ENCODE assay signal across 8 cellular contexts in the genomic region with DNA sequence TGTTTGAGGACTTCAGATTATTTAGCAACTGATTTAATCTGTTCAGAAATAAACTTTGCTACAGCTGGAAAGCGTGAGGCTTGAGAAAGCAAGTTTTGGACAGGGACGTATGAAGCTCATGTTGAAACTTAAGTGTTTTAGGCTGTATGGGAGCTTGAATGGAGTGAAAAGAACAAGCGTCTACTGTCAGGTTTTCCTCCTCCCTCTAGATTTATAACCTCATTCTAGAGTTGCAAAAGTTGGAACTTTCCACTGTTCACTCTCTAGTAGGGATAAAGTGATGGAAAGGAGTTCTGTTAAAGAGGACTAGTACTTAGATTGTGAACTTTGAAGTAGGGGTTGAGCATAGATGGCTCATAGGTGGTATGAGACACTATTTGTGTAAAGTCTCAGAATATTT. TPM values are rescaled to one million over a fixed set of nuclear protein-coding genes. Genes with fewer than 3 reads are reported as not detected.
DNase-seq lines count a peak whose midpoint lies in the region; ATAC-seq and TF ChIP-seq lines count a peak whose summit lies in the region.

No MANE protein-coding gene starts in this region.

- DNase-seq in HEK293T (ENCODE audit: extremely low spot score) (no peak), spleen (no peak), iPS-NIHi7 (ENCODE audit: extremely low spot score) (no peak), NCI-H1436 treated with DMSO at 0.1 percent for 48 hours (lab: John Stamatoyannopoulos, UW) (no peak)
- no peak for DNase-seq in activated T-helper 1 cell treated with anti-CD3 and anti-CD28 coated beads, Interleukin-12 subunit alpha, Interleukin-12 subunit beta, Interleukin-2, Interleukin-4 antibody, amounts not matched to agents 30 ng/mL and 10 ng/mL and 1 ng/mL, durations not matched to agents 14 hours and 24 hours and 36 hours (ENCODE audit: low spot score)

- H3K36me3 ChIP-seq in iPS-15b (ENCODE audit: control insufficient read depth, insufficient read depth, low read length) = no peaks in the 10 kb centered on the region
- no peaks in the 10 kb centered on the region for H3K36me3 ChIP-seq in spleen

- POLR2A ChIA-PET in HEK293T (lab: Yijun Ruan, JAX) = interaction anchor here (1.0 to 3.1 kb wide), 7 partner anchors 9 to 172 kb away, joined by 3 to 21 read pairs (median 6); partner anchors contain the start of genes FANCM, FKBP3, KLHL28 and TOGARAM1

- H3K9ac ChIP-seq in iPS-15b (ENCODE audit: low read depth, low read length) = peak overlapping the region; percentile 76

- no peaks in the 10 kb centered on the region for H3K9me3 ChIP-seq in iPS-15b (ENCODE audit: control insufficient read depth, insufficient read depth, low read length)
- H3K9me3 ChIP-seq in spleen = no peaks in the 10 kb centered on the region

- H3K9me3 Mint-ChIP-seq in activated T-helper 1 cell treated with anti-CD3 and anti-CD28 coated beads, Interleukin-12 subunit alpha, Interleukin-12 subunit beta, Interleukin-2, Interleukin-4 antibody, amounts not matched to agents 30 ng/mL and 10 ng/mL and 1 ng/mL, durations not matched to agents 14 hours and 24 hours and 36 hours = no peaks in the 10 kb centered on the region

- 3 to 10% (median 5%) methylated on average over 3 of the region's 3 CpGs for WGBS in spleen, 5 donors

- peak overlapping the region; percentile 97 for H3K4me3 Mint-ChIP-seq in activated T-helper 1 cell treated with anti-CD3 and anti-CD28 coated beads, Interleukin-12 subunit alpha, Interleukin-12 subunit beta, Interleukin-2, Interleukin-4 antibody, amounts not matched to agents 30 ng/mL and 10 ng/mL and 1 ng/mL, durations not matched to agents 14 hours and 24 hours and 36 hours

- H3K4me1 Mint-ChIP-seq in activated T-helper 1 cell treated with anti-CD3 and anti-CD28 coated beads, Interleukin-12 subunit alpha, Interleukin-12 subunit beta, Interleukin-2, Interleukin-4 antibody, amounts not matched to agents 30 ng/mL and 10 ng/mL and 1 ng/mL, durations not matched to agents 14 hours and 24 hours and 36 hours (ENCODE audit: low read depth) = peaks cover 65% of the 10 kb centered on the region

- peak overlapping the region; percentile 95 for H3K27ac Mint-ChIP-seq in activated T-helper 1 cell treated with anti-CD3 and anti-CD28 coated beads, Interleukin-12 subunit alpha, Interleukin-12 subunit beta, Interleukin-2, Interleukin-4 antibody, amounts not matched to agents 30 ng/mL and 10 ng/mL and 1 ng/mL, durations not matched to agents 14 hours and 24 hours and 36 hours

- H3K36me3 Mint-ChIP-seq in activated T-helper 1 cell treated with anti-CD3 and anti-CD28 coated beads, Interleukin-12 subunit alpha, Interleukin-12 subunit beta, Interleukin-2, Interleukin-4 antibody, amounts not matched to agents 30 ng/mL and 10 ng/mL and 1 ng/mL, durations not matched to agents 14 hours and 24 hours and 36 hours (ENCODE audit: low read depth) = peaks cover 20% of the 10 kb centered on the region

- H3K27me3 Mint-ChIP-seq in activated T-helper 1 cell treated with anti-CD3 and anti-CD28 coated beads, Interleukin-12 subunit alpha, Interleukin-12 subunit beta, Interleukin-2, Interleukin-4 antibody, amounts not matched to agents 30 ng/mL and 10 ng/mL and 1 ng/mL, durations not matched to agents 14 hours and 24 hours and 36 hours (ENCODE audit: insufficient read depth) = no peaks in the 10 kb centered on the region

- H3K27me3 ChIP-seq in iPS-15b (ENCODE audit: control insufficient read depth, insufficient read depth, low read length) = no peaks in the 10 kb centered on the region
- H3K27me3 ChIP-seq in spleen (replicated peaks in 1 of 7) = no peaks in the 10 kb centered on the region

- ATAC-seq in HG03159 (IDR thresholded peaks at IDR 0.05; ENCODE audit: unreplicated experiment) = no peak

- intact Hi-C loops in activated T-helper 1 cell treated with anti-CD3 and anti-CD28 coated beads, Interleukin-12 subunit alpha, Interleukin-12 subunit beta, Interleukin-2, Interleukin-4 antibody, amounts not matched to agents 30 ng/mL and 10 ng/mL and 1 ng/mL, durations not matched to agents 14 hours and 24 hours and 36 hours (cut with micrococcal nuclease) = loop anchor here (1.0 kb wide), 1 partner anchor 9 kb away; no protein-coding TSS in a partner anchor
- intact Hi-C loops in spleen (cut with DNase I; ENCODE audit: low total_unique reads) = no loop called here

- peak overlapping the region; percentile 88 for H3K27ac ChIP-seq in 22Rv1
- H3K27ac ChIP-seq in spleen = peak overlapping the region in 5 of 8 donors; percentile 82 to 90 (median 84)

- CTCF ChIA-PET in HEK293T (lab: Yijun Ruan, JAX) = no interaction called here

- H3K4me1 ChIP-seq in iPS-15b (ENCODE audit: control insufficient read depth, insufficient read depth, low read length) = peaks cover 5% of the 10 kb centered on the region
- peaks cover 17 to 65% (median 58%) of the 10 kb centered on the region in 6 donors for H3K4me1 ChIP-seq in spleen

- TF ChIP-seq CTCF in 22Rv1 (IDR thresholded peaks at IDR 0.05) = no peak
- no peak for TF ChIP-seq CTCF in spleen (IDR thresholded peaks at IDR 0.05 in 8 of 11, conservative IDR thresholded peaks at IDR 0.05 in 3 of 11)

- TF ChIP-seq POLR2A in spleen (IDR thresholded peaks at IDR 0.05) = no peak

- H3K4me3 ChIP-seq in iPS-15b (ENCODE audit: low read depth, low read length) (peak overlapping the region; percentile 76), spleen (peak overlapping the region; percentile 57 to 89 (median 72))

TF ChIP-seq in HEK293T, 16 proteins besides CTCF, POLR2A, EP300 and RAD21:
- TF ChIP-seq, protein P1, sequence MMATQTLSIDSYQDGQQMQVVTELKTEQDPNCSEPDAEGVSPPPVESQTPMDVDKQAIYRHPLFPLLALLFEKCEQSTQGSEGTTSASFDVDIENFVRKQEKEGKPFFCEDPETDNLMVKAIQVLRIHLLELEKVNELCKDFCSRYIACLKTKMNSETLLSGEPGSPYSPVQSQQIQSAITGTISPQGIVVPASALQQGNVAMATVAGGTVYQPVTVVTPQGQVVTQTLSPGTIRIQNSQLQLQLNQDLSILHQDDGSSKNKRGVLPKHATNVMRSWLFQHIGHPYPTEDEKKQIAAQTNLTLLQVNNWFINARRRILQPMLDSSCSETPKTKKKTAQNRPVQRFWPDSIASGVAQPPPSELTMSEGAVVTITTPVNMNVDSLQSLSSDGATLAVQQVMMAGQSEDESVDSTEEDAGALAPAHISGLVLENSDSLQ (IDR thresholded peaks at IDR 0.05) = peak; percentile 84
- no peak for TF ChIP-seq NFRKB (IDR thresholded peaks at IDR 0.05)

RNA-seq across cellular contexts. Expression of gene PRPF39, which starts 1.1 kb away (rescaled TPM):
- total RNA-seq in activated T-helper 1 cell treated with anti-CD3 and anti-CD28 coated beads, Interleukin-12 subunit alpha, Interleukin-12 subunit beta, Interleukin-2, Interleukin-4 antibody, amounts not matched to agents 30 ng/mL and 10 ng/mL and 1 ng/mL, durations not matched to agents 14 hours and 24 hours and 36 hours = 51.2 and 55.7 TPM in 2 replicates
- total RNA-seq in spleen = 10 to 100 TPM; 34.5 to 44.5 (median 37.3) TPM
- 10 to 100 TPM; 24.8 to 39.5 (median 29.9) TPM for polyA plus RNA-seq in spleen

RNA-seq across cellular contexts. Expression of gene FKBP3, which starts 49.3 kb away (rescaled TPM):
- 58.0 and 59.3 TPM in 2 replicates for total RNA-seq in activated T-helper 1 cell treated with anti-CD3 and anti-CD28 coated beads, Interleukin-12 subunit alpha, Interleukin-12 subunit beta, Interleukin-2, Interleukin-4 antibody, amounts not matched to agents 30 ng/mL and 10 ng/mL and 1 ng/mL, durations not matched to agents 14 hours and 24 hours and 36 hours
- 10 to 100 TPM; 27.9 to 48.4 (median 36.0) TPM for total RNA-seq in spleen
- 10 to 100 TPM; 84.3 to 97.4 (median 91.4) TPM for polyA plus RNA-seq in spleen

RNA-seq across cellular contexts. Expression of gene FANCM, which starts 50.7 kb away (rescaled TPM):
- 15.8 and 18.3 TPM in 2 replicates for total RNA-seq in activated T-helper 1 cell treated with anti-CD3 and anti-CD28 coated beads, Interleukin-12 subunit alpha, Interleukin-12 subunit beta, Interleukin-2, Interleukin-4 antibody, amounts not matched to agents 30 ng/mL and 10 ng/mL and 1 ng/mL, durations not matched to agents 14 hours and 24 hours and 36 hours
- 10 to 100 TPM in 5 of 7 donors, 1 to 10 TPM in 2; 6.8 to 23.8 (median 11.6) TPM for total RNA-seq in spleen
- 1 to 10 TPM; 3.1 to 5.6 (median 3.8) TPM for polyA plus RNA-seq in spleen
